In genomic region chr2:174788291-174788929, GRCh38 we compare ENCODE assay signal across 1 cellular context.
A peak's percentile ranks its signal among the peaks of the same experiment; 100 is the strongest.
TF ChIP-seq lines count a peak whose summit lies in the region.

No MANE protein-coding gene starts in this region.

TF ChIP-seq in K562, 482 proteins besides CTCF, POLR2A, EP300 and RAD21:
- TF ChIP-seq PHF8 (IDR thresholded peaks at IDR 0.05; ENCODE audit: borderline replicate concordance, low read length) = peak; percentile 25; the same call in 1 of the 2 replicates
- TF ChIP-seq ZFP91 (CRISPR knock-in tag; IDR thresholded peaks at IDR 0.05) = peak; percentile 83
- TF ChIP-seq GTF2A2 (tag; IDR thresholded peaks at IDR 0.05) = peak; percentile 68; the same call in 1 of the 2 replicates
- TF ChIP-seq ZNF740 (CRISPR knock-in tag; IDR thresholded peaks at IDR 0.05) = peak; percentile 25; the same call in 1 of the 2 replicates
- TF ChIP-seq ZNF740 (tag; IDR thresholded peaks at IDR 0.05) = peak in 1 of 2 experiments; percentile 74; a peak in 2 of 4 replicates
- TF ChIP-seq POLR2G (IDR thresholded peaks at IDR 0.05; ENCODE audit: low read depth, low read length) = peak; percentile 69
- no peak for TF ChIP-seq FOXM1 (IDR thresholded peaks at IDR 0.05; ENCODE audit: low read depth)
- TF ChIP-seq FOXM1 (CRISPR knock-in tag; IDR thresholded peaks at IDR 0.05; ENCODE audit: low read depth) = no peak
- TF ChIP-seq PTRF (tag; IDR thresholded peaks at IDR 0.05) = no peak
- TF ChIP-seq YY1 (IDR thresholded peaks at IDR 0.05; ENCODE audit: borderline replicate concordance in 1 of 3, control insufficient read depth in 1 of 3, extremely low read depth in 1 of 3, insufficient read depth in 3 of 3, insufficient read length in 1 of 3, insufficient replicate concordance in 2 of 3, low read depth in 1 of 3, low read length in 2 of 3) = peak in 1 of 3 experiments; percentile 46
- TF ChIP-seq VEZF1 (CRISPR knock-in tag; IDR thresholded peaks at IDR 0.05) = peak; percentile 96
- peak; percentile 38; the same call in 1 of the 2 replicates for TF ChIP-seq SUPT5H (IDR thresholded peaks at IDR 0.05)
- no peak for TF ChIP-seq SMC3 (conservative IDR thresholded peaks at IDR 0.05; ENCODE audit: insufficient read depth, low read depth, low read length)
- TF ChIP-seq SPI1 (IDR thresholded peaks at IDR 0.05; ENCODE audit: borderline replicate concordance, low read depth, low read length) = 0 out of 2 replicates have a peak, but pooled peaks have one; percentile 13
- TF ChIP-seq RBFOX2 (IDR thresholded peaks at IDR 0.05; ENCODE audit: low read depth, low read length) = peak; percentile 69
TF ChIP-seq in K562: peak in this region for 10.
